1 cellular context compared by ENCODE assay signal in the genomic region with DNA sequence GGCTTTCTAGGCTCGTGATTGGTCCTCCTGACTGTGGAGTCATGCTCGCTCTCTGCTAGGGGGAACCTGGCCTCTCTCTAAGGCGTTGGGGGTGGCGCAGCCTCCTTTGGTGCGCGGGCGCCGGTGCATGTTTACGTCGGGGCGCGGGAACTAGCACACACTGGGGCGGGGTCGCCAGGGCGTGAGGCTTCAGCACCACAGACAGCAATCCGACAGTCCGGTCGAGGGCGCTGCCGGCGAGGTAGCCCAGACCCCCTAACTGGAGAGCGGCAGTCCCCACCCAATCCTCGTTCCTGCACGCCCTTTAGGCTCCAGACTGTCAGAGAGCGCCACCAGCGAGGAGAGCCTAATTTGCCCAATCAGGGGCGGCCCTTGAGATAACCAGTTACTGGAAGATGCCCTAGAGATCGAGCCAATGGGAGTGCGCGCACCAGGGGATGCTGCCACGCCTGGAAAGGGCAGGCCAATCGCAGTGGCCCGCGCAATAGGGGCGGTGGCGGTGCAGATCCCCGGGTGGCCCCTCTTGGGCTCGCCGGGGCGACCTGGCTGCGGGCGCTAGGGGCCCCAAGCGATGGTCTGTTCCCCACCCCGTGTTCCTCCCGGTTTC.
TF ChIP-seq lines count a peak whose summit lies in the region.

No MANE protein-coding gene starts in this region.

TF ChIP-seq in GM23338, 12 proteins besides CTCF, POLR2A, EP300 and RAD21 (continued from another document):
- TF ChIP-seq, protein P1, sequence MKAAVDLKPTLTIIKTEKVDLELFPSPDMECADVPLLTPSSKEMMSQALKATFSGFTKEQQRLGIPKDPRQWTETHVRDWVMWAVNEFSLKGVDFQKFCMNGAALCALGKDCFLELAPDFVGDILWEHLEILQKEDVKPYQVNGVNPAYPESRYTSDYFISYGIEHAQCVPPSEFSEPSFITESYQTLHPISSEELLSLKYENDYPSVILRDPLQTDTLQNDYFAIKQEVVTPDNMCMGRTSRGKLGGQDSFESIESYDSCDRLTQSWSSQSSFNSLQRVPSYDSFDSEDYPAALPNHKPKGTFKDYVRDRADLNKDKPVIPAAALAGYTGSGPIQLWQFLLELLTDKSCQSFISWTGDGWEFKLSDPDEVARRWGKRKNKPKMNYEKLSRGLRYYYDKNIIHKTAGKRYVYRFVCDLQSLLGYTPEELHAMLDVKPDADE (IDR thresholded peaks at IDR 0.05), result no peak
- TF ChIP-seq, protein P2, sequence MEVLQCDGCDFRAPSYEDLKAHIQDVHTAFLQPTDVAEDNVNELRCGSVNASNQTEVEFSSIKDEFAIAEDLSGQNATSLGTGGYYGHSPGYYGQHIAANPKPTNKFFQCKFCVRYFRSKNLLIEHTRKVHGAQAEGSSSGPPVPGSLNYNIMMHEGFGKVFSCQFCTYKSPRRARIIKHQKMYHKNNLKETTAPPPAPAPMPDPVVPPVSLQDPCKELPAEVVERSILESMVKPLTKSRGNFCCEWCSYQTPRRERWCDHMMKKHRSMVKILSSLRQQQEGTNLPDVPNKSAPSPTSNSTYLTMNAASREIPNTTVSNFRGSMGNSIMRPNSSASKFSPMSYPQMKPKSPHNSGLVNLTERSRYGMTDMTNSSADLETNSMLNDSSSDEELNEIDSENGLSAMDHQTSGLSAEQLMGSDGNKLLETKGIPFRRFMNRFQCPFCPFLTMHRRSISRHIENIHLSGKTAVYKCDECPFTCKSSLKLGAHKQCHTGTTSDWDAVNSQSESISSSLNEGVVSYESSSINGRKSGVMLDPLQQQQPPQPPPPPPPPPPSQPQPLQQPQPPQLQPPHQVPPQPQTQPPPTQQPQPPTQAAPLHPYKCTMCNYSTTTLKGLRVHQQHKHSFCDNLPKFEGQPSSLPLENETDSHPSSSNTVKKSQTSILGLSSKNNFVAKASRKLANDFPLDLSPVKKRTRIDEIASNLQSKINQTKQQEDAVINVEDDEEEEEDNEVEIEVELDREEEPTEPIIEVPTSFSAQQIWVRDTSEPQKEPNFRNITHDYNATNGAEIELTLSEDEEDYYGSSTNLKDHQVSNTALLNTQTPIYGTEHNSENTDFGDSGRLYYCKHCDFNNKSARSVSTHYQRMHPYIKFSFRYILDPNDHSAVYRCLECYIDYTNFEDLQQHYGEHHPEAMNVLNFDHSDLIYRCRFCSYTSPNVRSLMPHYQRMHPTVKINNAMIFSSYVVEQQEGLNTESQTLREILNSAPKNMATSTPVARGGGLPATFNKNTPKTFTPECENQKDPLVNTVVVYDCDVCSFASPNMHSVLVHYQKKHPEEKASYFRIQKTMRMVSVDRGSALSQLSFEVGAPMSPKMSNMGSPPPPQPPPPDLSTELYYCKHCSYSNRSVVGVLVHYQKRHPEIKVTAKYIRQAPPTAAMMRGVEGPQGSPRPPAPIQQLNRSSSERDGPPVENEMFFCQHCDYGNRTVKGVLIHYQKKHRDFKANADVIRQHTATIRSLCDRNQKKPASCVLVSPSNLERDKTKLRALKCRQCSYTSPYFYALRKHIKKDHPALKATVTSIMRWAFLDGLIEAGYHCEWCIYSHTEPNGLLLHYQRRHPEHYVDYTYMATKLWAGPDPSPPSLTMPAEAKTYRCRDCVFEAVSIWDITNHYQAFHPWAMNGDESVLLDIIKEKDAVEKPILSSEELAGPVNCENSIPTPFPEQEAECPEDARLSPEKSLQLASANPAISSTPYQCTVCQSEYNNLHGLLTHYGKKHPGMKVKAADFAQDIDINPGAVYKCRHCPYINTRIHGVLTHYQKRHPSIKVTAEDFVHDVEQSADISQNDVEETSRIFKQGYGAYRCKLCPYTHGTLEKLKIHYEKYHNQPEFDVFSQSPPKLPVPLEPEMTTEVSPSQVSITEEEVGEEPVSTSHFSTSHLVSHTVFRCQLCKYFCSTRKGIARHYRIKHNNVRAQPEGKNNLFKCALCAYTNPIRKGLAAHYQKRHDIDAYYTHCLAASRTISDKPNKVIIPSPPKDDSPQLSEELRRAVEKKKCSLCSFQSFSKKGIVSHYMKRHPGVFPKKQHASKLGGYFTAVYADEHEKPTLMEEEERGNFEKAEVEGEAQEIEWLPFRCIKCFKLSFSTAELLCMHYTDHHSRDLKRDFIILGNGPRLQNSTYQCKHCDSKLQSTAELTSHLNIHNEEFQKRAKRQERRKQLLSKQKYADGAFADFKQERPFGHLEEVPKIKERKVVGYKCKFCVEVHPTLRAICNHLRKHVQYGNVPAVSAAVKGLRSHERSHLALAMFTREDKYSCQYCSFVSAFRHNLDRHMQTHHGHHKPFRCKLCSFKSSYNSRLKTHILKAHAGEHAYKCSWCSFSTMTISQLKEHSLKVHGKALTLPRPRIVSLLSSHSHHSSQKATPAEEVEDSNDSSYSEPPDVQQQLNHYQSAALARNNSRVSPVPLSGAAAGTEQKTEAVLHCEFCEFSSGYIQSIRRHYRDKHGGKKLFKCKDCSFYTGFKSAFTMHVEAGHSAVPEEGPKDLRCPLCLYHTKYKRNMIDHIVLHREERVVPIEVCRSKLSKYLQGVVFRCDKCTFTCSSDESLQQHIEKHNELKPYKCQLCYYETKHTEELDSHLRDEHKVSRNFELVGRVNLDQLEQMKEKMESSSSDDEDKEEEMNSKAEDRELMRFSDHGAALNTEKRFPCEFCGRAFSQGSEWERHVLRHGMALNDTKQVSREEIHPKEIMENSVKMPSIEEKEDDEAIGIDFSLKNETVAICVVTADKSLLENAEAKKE (CRISPR knock-in tag; IDR thresholded peaks at IDR 0.05), result no peak
- TF ChIP-seq POLR2AphosphoS5 (IDR thresholded peaks at IDR 0.05; ENCODE audit: low read depth) (peak; percentile 29; the same call in 1 of the 2 replicates), CREB1 (CRISPR knock-in tag; IDR thresholded peaks at IDR 0.05; ENCODE audit: low read depth) (peak; percentile 38; the same call in 1 of the 2 replicates)
